10 cellular contexts compared by ENCODE assay signal in genomic region chr4:105896461-105896939, GRCh38. TPM values are rescaled to one million over a fixed set of nuclear protein-coding genes. Genes with fewer than 3 reads are reported as not detected.
DNase-seq lines count a peak whose midpoint lies in the region; ATAC-seq and TF ChIP-seq lines count a peak whose summit lies in the region.
"Had no signal": no experiment of that assay in that cellular context is flagged by ENCODE, and none has a peak within 500 bp of the region (broad histone marks: within the 10 kb centered on the region; RNA-seq: fewer than 3 reads in every experiment).

No MANE protein-coding gene starts in this region.

- no peak overlapping the region for H3K27ac Mint-ChIP-seq in activated naive CD8-positive, alpha-beta T cell treated with anti-CD3 and anti-CD28 coated beads for 36 hours
- H3K27ac Mint-ChIP-seq: stimulated activated naive CD8-positive, alpha-beta T cell treated with anti-CD3 and anti-CD28 coated beads, Interleukin-15, Interleukin-2, amounts not matched to agents 100 ng/mL and 50 ng/mL, for 24 hours had no signal

- H3K27me3 Mint-ChIP-seq in activated naive CD8-positive, alpha-beta T cell treated with anti-CD3 and anti-CD28 coated beads for 36 hours = peaks cover 81% of the 10 kb centered on the region

- peak overlapping the region; percentile 72 for H3K4me3 ChIP-seq in GM06990 (replicated peaks; ENCODE audit: low read depth, low read length)

- peaks cover 3% of the 10 kb centered on the region for H3K4me1 Mint-ChIP-seq in activated naive CD8-positive, alpha-beta T cell treated with anti-CD3 and anti-CD28 coated beads for 36 hours
- H3K4me1 Mint-ChIP-seq: central memory CD8-positive, alpha-beta T cell had no signal

- peak overlapping the region; percentile 40 for H3K4me3 Mint-ChIP-seq in activated naive CD8-positive, alpha-beta T cell treated with anti-CD3 and anti-CD28 coated beads for 36 hours
- H3K4me3 Mint-ChIP-seq: central memory CD8-positive, alpha-beta T cell had no signal

- no peak for TF ChIP-seq CTCF in GM06990 (IDR thresholded peaks at IDR 0.05; ENCODE audit: insufficient read depth, low read length, poor library complexity, severe bottlenecking)

- ATAC-seq in GM21529 (IDR thresholded peaks at IDR 0.05; ENCODE audit: unreplicated experiment) (peak; percentile 16), HG02623 (IDR thresholded peaks at IDR 0.05; ENCODE audit: unreplicated experiment) (no peak)

- DNase-seq in GM06990 (ENCODE audit: extremely low read depth, insufficient read length) = no peak
- DNase-seq in activated naive CD8-positive, alpha-beta T cell treated with anti-CD3 and anti-CD28 coated beads for 36 hours = no peak
- DNase-seq in mucosa of gallbladder (ENCODE audit: low spot score) = peak; percentile 37
- DNase-seq in glomerular visceral epithelial cell (ENCODE audit: extremely low spot score) = no peak
- DNase-seq in KG1 (lab: John Stamatoyannopoulos, UW) = no peak
- DNase-seq in GF-D8 (lab: John Stamatoyannopoulos, UW) = no peak

- no peaks in the 10 kb centered on the region for H3K9me3 Mint-ChIP-seq in activated naive CD8-positive, alpha-beta T cell treated with anti-CD3 and anti-CD28 coated beads for 36 hours
- H3K9me3 Mint-ChIP-seq: central memory CD8-positive, alpha-beta T cell; stimulated activated naive CD8-positive, alpha-beta T cell treated with anti-CD3 and anti-CD28 coated beads, Interleukin-15, Interleukin-2, amounts not matched to agents 100 ng/mL and 50 ng/mL, for 24 hours had no signal

- H3K27me3 ChIP-seq in GM06990 (replicated peaks; ENCODE audit: control insufficient read depth, insufficient read depth, low read length) = no peaks in the 10 kb centered on the region

- no peaks in the 10 kb centered on the region for H3K36me3 ChIP-seq in GM06990 (ENCODE audit: control insufficient read depth, insufficient read depth, low read length)

- no peaks in the 10 kb centered on the region for H3K36me3 Mint-ChIP-seq in activated naive CD8-positive, alpha-beta T cell treated with anti-CD3 and anti-CD28 coated beads for 36 hours

RNA-seq across cellular contexts. Expression of gene NPNT, which starts 1.2 kb away (rescaled TPM):
- total RNA-seq in activated naive CD8-positive, alpha-beta T cell treated with anti-CD3 and anti-CD28 coated beads for 36 hours = not detected
- total RNA-seq in mucosa of gallbladder = 141 TPM

Comparison
In these comparisons a context has a peak if more than half of its experiments do, and no peak if none do; other contexts are left out.
1. RNA of gene NPNT, which starts 1.2 kb away (total RNA-seq): 141 TPM in mucosa of gallbladder (single experiment); not detected in activated naive CD8-positive, alpha-beta T cell treated with anti-CD3 and anti-CD28 coated beads for 36 hours; every median in the first group is over 100 times any median in the second.